Comparison of ENCODE assay signal across 8 cellular contexts in genomic region chr22:22431271-22432220, GRCh38.
DNase-seq lines count a peak whose midpoint lies in the region; ATAC-seq, FAIRE-seq and TF ChIP-seq lines count a peak whose summit lies in the region.

No MANE protein-coding gene starts in this region.

- no peaks in the 10 kb centered on the region for H3K9me3 ChIP-seq in HepG2 (ENCODE audit: low read length)

- H3K4me3 ChIP-seq in HepG2 (replicated peaks in 1 of 3; ENCODE audit: insufficient read depth in 1 of 3, low read depth in 2 of 3, low read length in 3 of 3), result no peak overlapping the region

- no peaks in the 10 kb centered on the region for H3K79me2 ChIP-seq in HepG2 (ENCODE audit: insufficient read depth, low read length)

- no peaks in the 10 kb centered on the region for H3K36me3 ChIP-seq in HepG2 (replicated peaks in 1 of 2; ENCODE audit: control insufficient read depth in 1 of 2, insufficient read depth in 2 of 2, low read length in 2 of 2)

- FAIRE-seq in GM18507 (lab: Jason Lieb, UNC), result peak; percentile 92
- peak; percentile 40 for FAIRE-seq in HepG2 (lab: Jason Lieb, UNC)

- DNase-seq in ACHN (peak; percentile 49), GM18507 (ENCODE audit: extremely low spot score, insufficient read length, low read depth) (no peak), NCI-H146 treated with DMSO at 0.1 percent for 48 hours (lab: John Stamatoyannopoulos, UW; ENCODE audit: unreplicated experiment) (peak; percentile 49), WTC11 (ENCODE audit: low spot score) (peak; percentile 79), HepG2 (ENCODE audit: low spot score) (peak; percentile 49)
- peak; percentile 5 for DNase-seq in central memory CD4-positive, alpha-beta T cell
- peak; percentile 27 for DNase-seq in stimulated activated CD8-positive, alpha-beta memory T cell treated with anti-CD3 and anti-CD28 coated beads, Interleukin-15, amount 100 ng/mL, for 1 hour (ENCODE audit: low read depth)

- no peak for TF ChIP-seq RAD21 in HepG2 (CRISPR knock-in tag; IDR thresholded peaks at IDR 0.05)

- H3K36me3 Mint-ChIP-seq in WTC11, result no peaks in the 10 kb centered on the region

- POLR2A ChIA-PET in WTC11 (lab: Charles Lee) (no interaction called here), HepG2 (lab: Yijun Ruan, JAX) (no interaction called here)

- WGBS in HepG2 (ENCODE audit: low lambda C conversion rate), result 5% methylated on average over 3 of the region's 7 CpGs

- CTCF ChIA-PET in WTC11 (lab: Charles Lee) (interaction anchor here (0.6 to 3.7 kb wide), 15 partner anchors 9 to 235 kb away, joined by 3 to 45 read pairs (median 4); no protein-coding TSS in a partner anchor), HepG2 (lab: Yijun Ruan, JAX; ENCODE audit: low intra/inter-chr PET ratio, low total read pairs) (interaction anchor here (1.0 to 1.2 kb wide), 3 partner anchors 9 to 75 kb away, joined by 3 to 4 read pairs (median 3); no protein-coding TSS in a partner anchor)

- TF ChIP-seq CTCF in WTC11 (IDR thresholded peaks at IDR 0.05), result no peak; the same call in 1 of the 2 replicates
- TF ChIP-seq CTCF in HepG2 (CRISPR knock-in tag; IDR thresholded peaks at IDR 0.05), result peak; percentile 85

- H3K4me1 Mint-ChIP-seq in WTC11, result 0 out of 2 replicates have a peak, but pooled peaks cover 3% of the 10 kb centered on the region

- no peak overlapping the region for H3K4me2 ChIP-seq in HepG2 (ENCODE audit: low read depth, low read length)

- TF ChIP-seq POLR2A in HepG2 (IDR thresholded peaks at IDR 0.05; ENCODE audit: insufficient read depth in 1 of 2, low read depth in 2 of 2, low read length in 2 of 2), result no peak
- no peak for TF ChIP-seq POLR2A in GM18505 (IDR thresholded peaks at IDR 0.05; ENCODE audit: borderline replicate concordance, extremely low read depth, insufficient read depth, insufficient read length)

- 0 out of 5 replicates have a peak, but pooled peaks cover 0 to 2% of the 10 kb centered on the region in 2 experiments for H3K27me3 ChIP-seq in HepG2 (ENCODE audit: control insufficient read depth in 1 of 2, insufficient read depth in 2 of 2, low read length in 2 of 2)

- peaks cover 100% of the 10 kb centered on the region for H3K27me3 Mint-ChIP-seq in WTC11 (ENCODE audit: low read depth)

- no peak overlapping the region for H2AFZ ChIP-seq in HepG2 (ENCODE audit: low read length)

- ATAC-seq in WTC11 (peak; percentile 98), HepG2 (peak; percentile 91), GM18505 (IDR thresholded peaks at IDR 0.05; ENCODE audit: unreplicated experiment) (no peak)

- H3K4me3 Mint-ChIP-seq in WTC11, result no peak overlapping the region

- H3K9ac ChIP-seq in HepG2 (ENCODE audit: insufficient read depth, low read depth, low read length), result no peak overlapping the region

- TF ChIP-seq EP300 in HepG2 (IDR thresholded peaks at IDR 0.05; ENCODE audit: low read depth in 2 of 2, low read length in 2 of 2), result no peak
- TF ChIP-seq EP300 in HepG2 (CRISPR knock-in tag; IDR thresholded peaks at IDR 0.05; ENCODE audit: borderline replicate concordance), result no peak

- in situ Hi-C loops in ACHN (cut with HindIII; ENCODE audit: low pct_ligation_motif_present, low pct_unique_long_range_greater_than_20kb, low sequenced_read_pairs) (no loop called here), HepG2 (cut with HindIII; ENCODE audit: extremely low pct_ligation_motif_present, low pct_unique_long_range_greater_than_20kb) (no loop called here)

- intact Hi-C loops in HepG2 (cut with micrococcal nuclease; ENCODE audit: unreplicated experiment), result loop anchor here (1.0 to 2.0 kb wide), 2 partner anchors 77 to 121 kb away; no protein-coding TSS in a partner anchor

- H4K20me1 ChIP-seq in HepG2 (ENCODE audit: insufficient read depth, low read length), result no peaks in the 10 kb centered on the region

- H3K27ac ChIP-seq in HepG2 (ENCODE audit: extremely low read length, insufficient read depth, low read length), result no peak overlapping the region

- peaks cover 32% of the 10 kb centered on the region for H3K4me1 ChIP-seq in HepG2 (ENCODE audit: insufficient read depth, low read length)

- H3K9me3 Mint-ChIP-seq in WTC11, result peaks cover 8% of the 10 kb centered on the region

- BruUV-seq in HepG2 (replicated peaks; lab: Mats Ljungman, UMichigan), result no TSS peak

- H3K27ac Mint-ChIP-seq in WTC11, result no peak overlapping the region

TF ChIP-seq in WTC11, 78 proteins besides CTCF, POLR2A, EP300 and RAD21 (continues in another document):
- no peak for TF ChIP-seq SMAD3 (CRISPR knock-in tag; IDR thresholded peaks at IDR 0.05; ENCODE audit: borderline replicate concordance)
- TF ChIP-seq GABPB1 (CRISPR knock-in tag; IDR thresholded peaks at IDR 0.05), result no peak
- no peak for TF ChIP-seq ZNF232 (CRISPR knock-in tag; IDR thresholded peaks at IDR 0.05)
- no peak for TF ChIP-seq JUN (CRISPR knock-in tag; IDR thresholded peaks at IDR 0.05)
- no peak for TF ChIP-seq NFYB (CRISPR knock-in tag; conservative IDR thresholded peaks at IDR 0.05; ENCODE audit: low read depth)
- TF ChIP-seq ETV6 (CRISPR knock-in tag; IDR thresholded peaks at IDR 0.05), result no peak
- no peak for TF ChIP-seq ZNF671 (CRISPR knock-in tag; IDR thresholded peaks at IDR 0.05)
- no peak for TF ChIP-seq GTF2I (CRISPR knock-in tag; conservative IDR thresholded peaks at IDR 0.05)
- TF ChIP-seq EMX1 (CRISPR knock-in tag; IDR thresholded peaks at IDR 0.05), result no peak
- TF ChIP-seq SOX15 (CRISPR knock-in tag; IDR thresholded peaks at IDR 0.05), result no peak
- no peak for TF ChIP-seq NR1H2 (CRISPR knock-in tag; IDR thresholded peaks at IDR 0.05)
- TF ChIP-seq PRRX2 (CRISPR knock-in tag; IDR thresholded peaks at IDR 0.05), result no peak
- no peak for TF ChIP-seq ZSCAN18 (CRISPR knock-in tag; IDR thresholded peaks at IDR 0.05)
- TF ChIP-seq ZBTB21 (CRISPR knock-in tag; IDR thresholded peaks at IDR 0.05; ENCODE audit: borderline replicate concordance), result no peak
- no peak for TF ChIP-seq CDX4 (CRISPR knock-in tag; IDR thresholded peaks at IDR 0.05; ENCODE audit: borderline replicate concordance)

TF ChIP-seq in HepG2, 621 proteins besides CTCF, POLR2A, EP300 and RAD21:
- TF ChIP-seq KLF16 (CRISPR knock-in tag; IDR thresholded peaks at IDR 0.05) (no peak), PATZ1 (CRISPR knock-in tag; IDR thresholded peaks at IDR 0.05) (peak; percentile 40; the same call in 1 of the 2 replicates), IRF2 (CRISPR knock-in tag; IDR thresholded peaks at IDR 0.05) (0 out of 2 replicates have a peak, but pooled peaks have one; percentile 26), STAG1 (CRISPR knock-in tag; IDR thresholded peaks at IDR 0.05) (peak; percentile 64), SMC3 (IDR thresholded peaks at IDR 0.05; ENCODE audit: low read length) (peak; percentile 68; the same call in 1 of the 2 replicates), ARID3A (IDR thresholded peaks at IDR 0.05; ENCODE audit: low read depth, low read length) (peak; percentile 73)
